Comparison of ENCODE assay signal across 16 cellular contexts in genomic region chr2:74138219-74138951, GRCh38.
"Had no signal": no experiment of that assay in that cellular context is flagged by ENCODE, and none has a peak within 500 bp of the region (broad histone marks: within the 10 kb centered on the region; RNA-seq: fewer than 3 reads in every experiment).

No MANE protein-coding gene starts in this region.

- H3K4me1 ChIP-seq: breast epithelium, heart left ventricle, tibial artery had no signal

- FAIRE-seq: islet of Langerhans had no signal

- H3K36me3 ChIP-seq: breast epithelium had no signal

- ATAC-seq: activated CD4-positive, CD25-positive, alpha-beta regulatory T cell treated with anti-CD3 and anti-CD28 coated beads, Interleukin-2, amount 50 U/mL, for 24 hours; stimulated activated naive CD8-positive, alpha-beta T cell treated with anti-CD3 and anti-CD28 coated beads, Interleukin-15, amount 100 ng/mL, for 72 hours had no signal

- DNase-seq: activated CD4-positive, alpha-beta memory T cell treated with anti-CD3 and anti-CD28 coated beads, Interleukin-2, amount 10 ng/mL, durations not matched to agents 7 days and 5 days; activated CD4-positive, alpha-beta T cell treated with anti-CD3 and anti-CD28 coated beads, Interleukin-2, amount 10 ng/mL, durations not matched to agents 24 days and 14 days; activated naive CD4-positive, alpha-beta T cell treated with anti-CD3 and anti-CD28 coated beads for 36 hours; activated naive CD8-positive, alpha-beta T cell treated with anti-CD3 and anti-CD28 coated beads, Interleukin-2, amount 10 ng/mL, durations not matched to agents 7 days and 5 days; amniotic stem cell; heart left ventricle; occipital lobe; retina; stimulated activated CD4-positive, alpha-beta T cell treated with anti-CD3 and anti-CD28 coated beads, Interleukin-4, amount 100 ng/mL, for 24 hours; stimulated activated naive CD8-positive, alpha-beta T cell treated with anti-CD3 and anti-CD28 coated beads, Interleukin-15, amount 100 ng/mL, for 72 hours; tibial artery had no signal

- H3K27ac ChIP-seq: breast epithelium, coronary artery, heart left ventricle, tibial artery, VCaP had no signal

- H3K9me3 ChIP-seq: tibial artery had no signal

- H3K4me3 ChIP-seq: breast epithelium, coronary artery, heart left ventricle, tibial artery had no signal

- H3K27me3 ChIP-seq: breast epithelium, heart left ventricle, tibial artery had no signal
